Comparison of ENCODE assay signal across 8 cellular contexts in the genomic region with DNA sequence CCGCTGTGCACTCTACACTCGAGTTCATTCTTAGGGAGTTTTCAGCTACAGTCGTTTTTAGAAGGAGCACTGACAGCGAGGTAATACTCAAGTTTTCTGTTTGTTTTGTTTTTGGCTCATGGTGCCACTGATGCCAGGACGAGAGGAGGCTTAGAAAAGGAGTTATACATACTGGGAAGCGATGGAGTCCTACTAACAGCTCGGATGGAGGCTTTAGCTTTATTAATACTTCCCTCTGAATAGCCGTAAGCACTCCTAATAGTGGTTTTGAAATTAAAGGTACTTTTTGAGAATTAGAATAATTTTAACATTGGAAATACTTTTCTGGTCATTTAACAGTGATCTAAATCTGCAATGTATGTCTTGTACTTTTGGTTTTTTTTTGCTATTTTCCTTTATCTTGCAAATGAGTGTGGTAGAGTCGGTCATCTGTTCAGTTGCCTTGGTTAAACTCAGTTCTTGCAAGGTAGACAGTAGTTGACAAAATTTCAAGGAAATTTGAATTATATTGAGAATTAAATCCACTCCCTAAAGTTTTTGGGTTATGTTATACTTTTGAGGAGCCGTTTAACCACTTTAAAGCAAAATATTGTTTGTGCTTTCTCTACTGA. TPM values are rescaled to one million over a fixed set of nuclear protein-coding genes. Genes with fewer than 3 reads are reported as not detected.
DNase-seq lines count a peak whose midpoint lies in the region; ATAC-seq, FAIRE-seq and TF ChIP-seq lines count a peak whose summit lies in the region.

No MANE protein-coding gene starts in this region.

- peaks cover 55% of the 10 kb centered on the region for H3K4me1 Mint-ChIP-seq in activated T-cell treated with anti-CD3 and anti-CD28 coated beads, Interleukin-2, amount 50 U/mL, for 72 hours (ENCODE audit: low read depth)
- peaks cover 13% of the 10 kb centered on the region for H3K4me1 Mint-ChIP-seq in type B pancreatic cell (ENCODE audit: unreplicated experiment)

- TF ChIP-seq POLR2A in right lobe of liver (IDR thresholded peaks at IDR 0.05) = no peak

- ATAC-seq in activated T-cell treated with anti-CD3 and anti-CD28 coated beads, Interleukin-2, amount 50 U/mL, for 72 hours (replicated peaks in 1 of 2) = no peak
- no peak for ATAC-seq in right lobe of liver

- no peak for TF ChIP-seq CTCF in astrocyte of the spinal cord (IDR thresholded peaks at IDR 0.05; ENCODE audit: low read depth, low read length)
- no peak for TF ChIP-seq CTCF in right lobe of liver (IDR thresholded peaks at IDR 0.05)
- no peak for TF ChIP-seq CTCF in type B pancreatic cell (conservative IDR thresholded peaks at IDR 0.05)
- no peak for TF ChIP-seq CTCF in D721Med (IDR thresholded peaks at IDR 0.05; ENCODE audit: insufficient read depth, missing control alignments)

- peak overlapping the region; percentile 88 to 95 for H3K4me3 Mint-ChIP-seq in activated T-cell treated with anti-CD3 and anti-CD28 coated beads, Interleukin-2, amount 50 U/mL, for 72 hours
- peak overlapping the region; percentile 99 for H3K4me3 Mint-ChIP-seq in type B pancreatic cell

- H3K4me3 ChIP-seq in astrocyte of the spinal cord (ENCODE audit: low read depth, low read length) = peak overlapping the region; percentile 92
- H3K4me3 ChIP-seq in right lobe of liver = peak overlapping the region; percentile 58 to 70 (median 68)

- no peaks in the 10 kb centered on the region for H3K27me3 ChIP-seq in right lobe of liver

- peak overlapping the region; percentile 83 for H3K27ac Mint-ChIP-seq in activated T-cell treated with anti-CD3 and anti-CD28 coated beads, Interleukin-2, amount 50 U/mL, for 72 hours
- H3K27ac Mint-ChIP-seq in type B pancreatic cell = peak overlapping the region; percentile 100

- in situ Hi-C loops in astrocyte of the spinal cord (cut with HindIII; ENCODE audit: low sequenced_read_pairs) = no loop called here
- in situ Hi-C loops in G401 (cut with HindIII; ENCODE audit: low sequenced_read_pairs) = no loop called here

- DNase-seq in activated T-cell treated with anti-CD3 and anti-CD28 coated beads, Interleukin-2, amount 50 U/mL, for 72 hours = no peak
- no peak for DNase-seq in activated T-cell treated with anti-CD3 and anti-CD28 coated beads, Interleukin-2, amount 50 U/mL, for 1 hour
- DNase-seq in astrocyte of the spinal cord (ENCODE audit: low read depth, low spot score) (peak; percentile 26), right lobe of liver (no peak), type B pancreatic cell (ENCODE audit: extremely low spot score, unreplicated experiment) (no peak), G401 (ENCODE audit: low spot score) (no peak), SHP77 treated with DMSO at 0.1 percent for 48 hours (lab: John Stamatoyannopoulos, UW) (no peak), D721Med (ENCODE audit: insufficient read length, low spot score) (no peak)

- H3K4me1 ChIP-seq in right lobe of liver = peaks cover 0 to 30% (median 7%) of the 10 kb centered on the region in 4 donors

- H3K27ac ChIP-seq in right lobe of liver = peak overlapping the region; percentile 96 to 100 (median 98)

- H3K36me3 ChIP-seq in right lobe of liver = no peaks in the 10 kb centered on the region

- intact Hi-C loops in right lobe of liver (cut with DNase I) = no loop called here

- H3K9me3 Mint-ChIP-seq in activated T-cell treated with anti-CD3 and anti-CD28 coated beads, Interleukin-2, amount 50 U/mL, for 72 hours = no peaks in the 10 kb centered on the region
- H3K9me3 Mint-ChIP-seq in type B pancreatic cell = no peaks in the 10 kb centered on the region

- no peak for FAIRE-seq in D721Med (lab: Jason Lieb, UNC)

- peaks cover 10 to 17% of the 10 kb centered on the region in 2 donors for H3K36me3 Mint-ChIP-seq in activated T-cell treated with anti-CD3 and anti-CD28 coated beads, Interleukin-2, amount 50 U/mL, for 72 hours (ENCODE audit: insufficient read depth in 2 of 2)
- H3K36me3 Mint-ChIP-seq in type B pancreatic cell = peaks cover 4% of the 10 kb centered on the region

- no peaks in the 10 kb centered on the region for H3K9me3 ChIP-seq in right lobe of liver

- H3K27me3 Mint-ChIP-seq in activated T-cell treated with anti-CD3 and anti-CD28 coated beads, Interleukin-2, amount 50 U/mL, for 72 hours (ENCODE audit: low read depth) = peaks cover under 1% of the 10 kb centered on the region
- peaks cover 5% of the 10 kb centered on the region for H3K27me3 Mint-ChIP-seq in type B pancreatic cell

- under 1% methylated on average over 10 of the region's 10 CpGs for WGBS in right lobe of liver (ENCODE audit: insufficient coverage, low coverage, low lambda C conversion rate, missing lambda C conversion rate)

RNA-seq across cellular contexts. Expression of a gene that starts 1.4 kb away (rescaled TPM):
- total RNA-seq in activated T-cell treated with anti-CD3 and anti-CD28 coated beads, Interleukin-2, amount 50 U/mL, for 72 hours = 10 to 100 TPM; 41.1 to 58.0 TPM
- total RNA-seq in right lobe of liver (10 to 100 TPM; 30.2 to 50.0 (median 36.9) TPM), type B pancreatic cell (ENCODE audit: low replicate concordance) (51.5 and 56.9 TPM in 2 replicates)
- total RNA-seq in G401 (2014; rRNA removed; shearing (Covaris generic)) = 31.3 and 47.8 TPM in 2 replicates
